In genomic region chr2:37068671-37069070, GRCh38 we compare ENCODE assay signal across 17 cellular contexts. TPM values are rescaled to one million over a fixed set of nuclear protein-coding genes. Genes with fewer than 3 reads are reported as not detected.
DNase-seq lines count a peak whose midpoint lies in the region; ATAC-seq and TF ChIP-seq lines count a peak whose summit lies in the region.
"Had no signal": no experiment of that assay in that cellular context is flagged by ENCODE, and none has a peak within 500 bp of the region (broad histone marks: within the 10 kb centered on the region; RNA-seq: fewer than 3 reads in every experiment).

No MANE protein-coding gene starts in this region.

- no peak overlapping the region for H3K4me3 ChIP-seq in NB4 (ENCODE audit: low read depth, low read length)
- no peak overlapping the region for H3K4me3 ChIP-seq in ascending aorta
- H3K4me3 ChIP-seq: BLaER1 treated with 17β-estradiol and CSF1 and Interleukin-3, amounts not matched to agents 10 nM and 100 nM had no signal

- no peaks in the 10 kb centered on the region for H3K27me3 Mint-ChIP-seq in activated naive CD4-positive, alpha-beta T cell treated with anti-CD3 and anti-CD28 coated beads, Interleukin-2, amount 50 U/mL, for 24 hours
- no peaks in the 10 kb centered on the region for H3K27me3 Mint-ChIP-seq in activated naive CD4-positive, alpha-beta T cell treated with anti-CD3 and anti-CD28 coated beads for 36 hours (ENCODE audit: low read depth)
- H3K27me3 Mint-ChIP-seq: B cell, IgD-negative memory B cell had no signal

- H3K9me3 Mint-ChIP-seq in activated naive CD4-positive, alpha-beta T cell treated with anti-CD3 and anti-CD28 coated beads, Interleukin-2, amount 50 U/mL, for 24 hours: no peaks in the 10 kb centered on the region
- no peaks in the 10 kb centered on the region for H3K9me3 Mint-ChIP-seq in activated naive CD4-positive, alpha-beta T cell treated with anti-CD3 and anti-CD28 coated beads for 36 hours
- H3K9me3 Mint-ChIP-seq: CD8-positive, alpha-beta T cell; H9; IgD-negative memory B cell had no signal

- TF ChIP-seq POLR2A in NB4 (IDR thresholded peaks at IDR 0.05; ENCODE audit: extremely low read depth, insufficient read length): no peak

- H3K27ac ChIP-seq in ascending aorta: no peak overlapping the region
- H3K27ac ChIP-seq: BLaER1 treated with 17β-estradiol and CSF1 and Interleukin-3, amounts not matched to agents 10 nM and 100 nM; HL-60 had no signal

- intact Hi-C loops in activated naive CD4-positive, alpha-beta T cell treated with anti-CD3 and anti-CD28 coated beads for 36 hours (cut with micrococcal nuclease): no loop called here
- intact Hi-C loops in ascending aorta (cut with DNase I): no loop called here

- no peak for ATAC-seq in HG03378 (IDR thresholded peaks at IDR 0.05; ENCODE audit: unreplicated experiment)
- ATAC-seq: CD8-positive, alpha-beta T cell had no signal

- no peak for TF ChIP-seq CTCF in NB4 (IDR thresholded peaks at IDR 0.05; ENCODE audit: low read depth, low read length)
- no peak for TF ChIP-seq CTCF in ascending aorta (IDR thresholded peaks at IDR 0.05)

- CTCF ChIA-PET in activated naive CD4-positive, alpha-beta T cell treated with anti-CD3 and anti-CD28 coated beads for 36 hours (lab: Charles Lee): no interaction called here

- H3K9me3 ChIP-seq in ascending aorta: no peaks in the 10 kb centered on the region
- H3K9me3 ChIP-seq: BLaER1 treated with 17β-estradiol and CSF1 and Interleukin-3, amounts not matched to agents 10 nM and 100 nM had no signal

- H3K4me1 Mint-ChIP-seq in activated naive CD4-positive, alpha-beta T cell treated with anti-CD3 and anti-CD28 coated beads, Interleukin-2, amount 50 U/mL, for 24 hours: peaks cover 17% of the 10 kb centered on the region
- H3K4me1 Mint-ChIP-seq in activated naive CD4-positive, alpha-beta T cell treated with anti-CD3 and anti-CD28 coated beads for 36 hours (ENCODE audit: low read depth): peaks cover 14% of the 10 kb centered on the region
- H3K4me1 Mint-ChIP-seq: H9 had no signal

- no peaks in the 10 kb centered on the region for H3K27me3 ChIP-seq in ascending aorta
- H3K27me3 ChIP-seq: BLaER1 treated with 17β-estradiol and CSF1 and Interleukin-3, amounts not matched to agents 10 nM and 100 nM had no signal

- peak overlapping the region; percentile 35 for H3K27ac Mint-ChIP-seq in activated naive CD4-positive, alpha-beta T cell treated with anti-CD3 and anti-CD28 coated beads, Interleukin-2, amount 50 U/mL, for 24 hours
- H3K27ac Mint-ChIP-seq in activated naive CD4-positive, alpha-beta T cell treated with anti-CD3 and anti-CD28 coated beads for 36 hours: no peak overlapping the region
- H3K27ac Mint-ChIP-seq: B cell; CD8-positive, alpha-beta T cell; H9; IgD-negative memory B cell had no signal

- peaks cover 14% of the 10 kb centered on the region for H3K36me3 Mint-ChIP-seq in activated naive CD4-positive, alpha-beta T cell treated with anti-CD3 and anti-CD28 coated beads, Interleukin-2, amount 50 U/mL, for 24 hours
- peaks cover 20% of the 10 kb centered on the region for H3K36me3 Mint-ChIP-seq in activated naive CD4-positive, alpha-beta T cell treated with anti-CD3 and anti-CD28 coated beads for 36 hours (ENCODE audit: low read depth)

- H3K36me3 ChIP-seq in ascending aorta: peaks cover 60 to 82% of the 10 kb centered on the region in 2 donors

- no peak for DNase-seq in activated naive CD4-positive, alpha-beta T cell treated with anti-CD3 and anti-CD28 coated beads for 36 hours
- peak; percentile 4 for DNase-seq in NB4 (ENCODE audit: low read depth)
- peak; percentile 55 for DNase-seq in medulla oblongata (ENCODE audit: extremely low spot score)
- DNase-seq in NCI-H2196 (lab: John Stamatoyannopoulos, UW; ENCODE audit: unreplicated experiment): no peak
- no peak for DNase-seq in ascending aorta (ENCODE audit: low spot score in 2 of 2)
- DNase-seq: 8988T; Calu3; CD8-positive, alpha-beta T cell; DMS79 treated with DMSO at 0.1 percent for 48 hours; GF-D8; H9 had no signal

- H3K4me3 Mint-ChIP-seq in activated naive CD4-positive, alpha-beta T cell treated with anti-CD3 and anti-CD28 coated beads, Interleukin-2, amount 50 U/mL, for 24 hours: no peak overlapping the region
- H3K4me3 Mint-ChIP-seq in activated naive CD4-positive, alpha-beta T cell treated with anti-CD3 and anti-CD28 coated beads for 36 hours: no peak overlapping the region
- H3K4me3 Mint-ChIP-seq: B cell; CD8-positive, alpha-beta T cell; H9; IgD-negative memory B cell had no signal

- H3K4me1 ChIP-seq in ascending aorta: no peaks in the 10 kb centered on the region

RNA-seq across cellular contexts. Expression of gene HEATR5B, which starts 15.5 kb away (rescaled TPM):
- 10 to 100 TPM; 15.5 to 15.8 TPM for total RNA-seq in activated naive CD4-positive, alpha-beta T cell treated with anti-CD3 and anti-CD28 coated beads for 36 hours
- 10.6 TPM for total RNA-seq in ascending aorta

RNA-seq across cellular contexts. Expression of gene GPATCH11, which starts 15.6 kb away (rescaled TPM):
- total RNA-seq in activated naive CD4-positive, alpha-beta T cell treated with anti-CD3 and anti-CD28 coated beads for 36 hours: 10 to 100 TPM in 1 of 2 experiments, 1 to 10 TPM in 1; 9.8 to 10.4 TPM
- 0.21 TPM for total RNA-seq in ascending aorta

Comparison
In these comparisons a context has a peak if more than half of its experiments do, and no peak if none do; other contexts are left out.
1. DNase-seq: peak in NB4 (single experiment) and medulla oblongata (single experiment); none in activated naive CD4-positive, alpha-beta T cell treated with anti-CD3 and anti-CD28 coated beads for 36 hours (single experiment), NCI-H2196 (single experiment) and ascending aorta (0 of 2).